10 cellular contexts compared by ENCODE assay signal in the genomic region with DNA sequence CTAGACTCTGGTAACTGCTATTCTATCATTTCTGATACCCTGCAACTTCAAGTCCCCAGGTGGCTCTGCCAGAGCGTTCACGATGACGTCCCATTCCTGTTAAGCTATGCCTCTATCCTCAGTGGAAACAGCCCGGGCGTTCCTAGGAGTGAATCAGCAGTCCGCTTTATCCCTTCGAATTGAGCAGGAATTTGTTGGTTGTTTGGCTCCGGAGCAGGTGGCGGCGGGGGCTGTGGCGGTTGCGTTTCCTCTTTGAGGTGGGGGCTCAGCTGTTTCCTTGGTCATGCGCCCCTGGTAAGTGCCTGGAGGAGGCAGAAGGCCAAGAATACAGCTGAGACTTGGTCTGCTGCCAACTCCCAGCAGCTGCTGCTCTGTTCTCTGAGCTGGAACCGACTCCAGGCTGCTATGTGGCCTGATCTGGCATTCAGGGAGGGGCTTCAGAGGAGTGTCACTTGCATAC. TPM values are rescaled to one million over a fixed set of nuclear protein-coding genes. Genes with fewer than 3 reads are reported as not detected.
DNase-seq lines count a peak whose midpoint lies in the region; ATAC-seq and TF ChIP-seq lines count a peak whose summit lies in the region.
"Had no signal": no experiment of that assay in that cellular context is flagged by ENCODE, and none has a peak within 500 bp of the region (broad histone marks: within the 10 kb centered on the region; RNA-seq: fewer than 3 reads in every experiment).

No MANE protein-coding gene starts in this region.

- H3K9me3 Mint-ChIP-seq in activated CD4-positive, alpha-beta memory T cell treated with anti-CD3 and anti-CD28 coated beads for 36 hours: no peaks in the 10 kb centered on the region
- H3K9me3 Mint-ChIP-seq in CD8-positive, alpha-beta memory T cell: peaks cover 0 to 10% (median 4%) of the 10 kb centered on the region in 5 donors

- H3K4me3 ChIP-seq in psoas muscle: peak overlapping the region; percentile 51
- H3K4me3 ChIP-seq in CD8-positive, alpha-beta memory T cell (ENCODE audit: low read length): no peak overlapping the region

- no peak overlapping the region for H3K4me3 Mint-ChIP-seq in activated CD4-positive, alpha-beta memory T cell treated with anti-CD3 and anti-CD28 coated beads for 36 hours
- no peak overlapping the region for H3K4me3 Mint-ChIP-seq in CD8-positive, alpha-beta memory T cell
- H3K4me3 Mint-ChIP-seq: dendritic cell treated with granulocyte-macrophage colony-stimulating factor and Interleukin-4, amounts not matched to agents 40 ng/mL and 50 ng/mL, for 4 days had no signal

- H3K4me1 Mint-ChIP-seq in activated CD4-positive, alpha-beta memory T cell treated with anti-CD3 and anti-CD28 coated beads for 36 hours (ENCODE audit: low read depth): no peaks in the 10 kb centered on the region
- no peaks in the 10 kb centered on the region for H3K4me1 Mint-ChIP-seq in CD8-positive, alpha-beta memory T cell

- TF ChIP-seq CTCF in foreskin keratinocyte (conservative IDR thresholded peaks at IDR 0.05) (no peak), psoas muscle (IDR thresholded peaks at IDR 0.05) (no peak)

- H3K27me3 ChIP-seq in foreskin keratinocyte (no peaks in the 10 kb centered on the region), psoas muscle (ENCODE audit: insufficient read depth in 3 of 3, low read length in 2 of 3) (no peaks in the 10 kb centered on the region)
- no peaks in the 10 kb centered on the region for H3K27me3 ChIP-seq in CD8-positive, alpha-beta memory T cell (ENCODE audit: insufficient read depth, low read length, poor library complexity, severe bottlenecking)

- peaks cover 0 to 15% of the 10 kb centered on the region in 2 donors for H3K36me3 ChIP-seq in psoas muscle (ENCODE audit: insufficient read depth in 1 of 2, low read depth in 1 of 2)
- H3K36me3 ChIP-seq in CD8-positive, alpha-beta memory T cell (ENCODE audit: insufficient read depth, low read length): no peaks in the 10 kb centered on the region

- CTCF ChIA-PET in activated CD4-positive, alpha-beta memory T cell treated with anti-CD3 and anti-CD28 coated beads for 36 hours (lab: Charles Lee): no interaction called here
- CTCF ChIA-PET in CD8-positive, alpha-beta memory T cell (lab: Charles Lee): no interaction called here

- intact Hi-C loops in psoas muscle (cut with DNase I): loop anchor here in 1 of 2 donors (1.0 kb wide), 1 partner anchor 25 kb away; a partner anchor contains a TSS
- intact Hi-C loops in activated CD4-positive, alpha-beta memory T cell treated with anti-CD3 and anti-CD28 coated beads for 36 hours (cut with micrococcal nuclease): no loop called here

- DNase-seq in NCI-H82 treated with DMSO at 0.1 percent for 48 hours (lab: John Stamatoyannopoulos, UW; ENCODE audit: unreplicated experiment) (peak; percentile 91), foreskin keratinocyte (peak in 1 of 2 donors; percentile 6), psoas muscle (peak; percentile 84 to 91)
- DNase-seq in activated CD4-positive, alpha-beta memory T cell treated with anti-CD3 and anti-CD28 coated beads for 36 hours: no peak
- no peak for DNase-seq in CD8-positive, alpha-beta memory T cell

- no peaks in the 10 kb centered on the region for H3K27me3 Mint-ChIP-seq in activated CD4-positive, alpha-beta memory T cell treated with anti-CD3 and anti-CD28 coated beads for 36 hours
- H3K27me3 Mint-ChIP-seq in CD8-positive, alpha-beta memory T cell: no peaks in the 10 kb centered on the region
- H3K27me3 Mint-ChIP-seq: dendritic cell treated with granulocyte-macrophage colony-stimulating factor and Interleukin-4, amounts not matched to agents 40 ng/mL and 50 ng/mL, for 4 days had no signal

- H3K9me3 ChIP-seq in psoas muscle: no peaks in the 10 kb centered on the region
- no peaks in the 10 kb centered on the region for H3K9me3 ChIP-seq in CD8-positive, alpha-beta memory T cell (ENCODE audit: low read length)

- H3K27ac ChIP-seq in foreskin keratinocyte (no peak overlapping the region), psoas muscle (peak overlapping the region; percentile 89)
- H3K27ac ChIP-seq in CD8-positive, alpha-beta memory T cell (ENCODE audit: low read depth, low read length): no peak overlapping the region

- ATAC-seq in GM18867 (IDR thresholded peaks at IDR 0.05; ENCODE audit: unreplicated experiment) (peak; percentile 49), HG03442 (IDR thresholded peaks at IDR 0.05; ENCODE audit: unreplicated experiment) (peak; percentile 47), foreskin keratinocyte (peak; percentile 41), psoas muscle (peak; percentile 75 to 85 (median 82)), HG02970 (IDR thresholded peaks at IDR 0.05; ENCODE audit: low FRiP score, unreplicated experiment) (no peak)

- no peaks in the 10 kb centered on the region for H3K36me3 Mint-ChIP-seq in activated CD4-positive, alpha-beta memory T cell treated with anti-CD3 and anti-CD28 coated beads for 36 hours
- H3K36me3 Mint-ChIP-seq in CD8-positive, alpha-beta memory T cell: no peaks in the 10 kb centered on the region

- H3K4me1 ChIP-seq in foreskin keratinocyte (no peaks in the 10 kb centered on the region), psoas muscle (peaks cover 70% of the 10 kb centered on the region)
- no peaks in the 10 kb centered on the region for H3K4me1 ChIP-seq in CD8-positive, alpha-beta memory T cell (ENCODE audit: insufficient read depth, low read length)

- no peak overlapping the region for H3K27ac Mint-ChIP-seq in activated CD4-positive, alpha-beta memory T cell treated with anti-CD3 and anti-CD28 coated beads for 36 hours
- no peak overlapping the region for H3K27ac Mint-ChIP-seq in CD8-positive, alpha-beta memory T cell
- H3K27ac Mint-ChIP-seq: dendritic cell treated with granulocyte-macrophage colony-stimulating factor and Interleukin-4, amounts not matched to agents 40 ng/mL and 50 ng/mL, for 4 days had no signal

- WGBS in psoas muscle, 3 donors: 0% methylated on average over 14 of the region's 14 CpGs

- POLR2A ChIA-PET in activated CD4-positive, alpha-beta memory T cell treated with anti-CD3 and anti-CD28 coated beads for 36 hours (lab: Charles Lee): no interaction called here
- POLR2A ChIA-PET in CD8-positive, alpha-beta memory T cell (lab: Charles Lee): no interaction called here

RNA-seq across cellular contexts. Expression of a gene that starts 25.2 kb away (rescaled TPM):
- total RNA-seq in foreskin keratinocyte: not detected in 2 replicates
- polyA plus RNA-seq in foreskin keratinocyte: not detected in 2 replicates
- total RNA-seq in psoas muscle: 100 to 1,000 TPM in 3 of 4 donors, 10 to 100 TPM in 1; 99.6 to 336 (median 123) TPM
- polyA plus RNA-seq in psoas muscle: 100 to 1,000 TPM in 1 of 3 donors, 10 to 100 TPM in 2; 86.4 to 101 (median 99.9) TPM
- total RNA-seq in activated CD4-positive, alpha-beta memory T cell treated with anti-CD3 and anti-CD28 coated beads for 36 hours: not detected
- not detected for total RNA-seq in CD8-positive, alpha-beta memory T cell
- polyA plus RNA-seq in CD8-positive, alpha-beta memory T cell: not detected
- total RNA-seq: H1 had no signal
- polyA plus RNA-seq: H1 had no signal

Comparison
In these comparisons a context has a peak if more than half of its experiments do, and no peak if none do; other contexts are left out.
1. DNase-seq: peak in NCI-H82 treated with DMSO at 0.1 percent for 48 hours (single experiment) and psoas muscle (2 of 2); none in activated CD4-positive, alpha-beta memory T cell treated with anti-CD3 and anti-CD28 coated beads for 36 hours (single experiment) and CD8-positive, alpha-beta memory T cell (0 of 5).
2. RNA of a gene that starts 25.2 kb away (total RNA-seq): 99.6 to 336 TPM in psoas muscle; not detected in foreskin keratinocyte, not detected in activated CD4-positive, alpha-beta memory T cell treated with anti-CD3 and anti-CD28 coated beads for 36 hours and not detected in CD8-positive, alpha-beta memory T cell; every median in the first group is over 100 times any median in the second.